16 cellular contexts compared by ENCODE assay signal in the genomic region with DNA sequence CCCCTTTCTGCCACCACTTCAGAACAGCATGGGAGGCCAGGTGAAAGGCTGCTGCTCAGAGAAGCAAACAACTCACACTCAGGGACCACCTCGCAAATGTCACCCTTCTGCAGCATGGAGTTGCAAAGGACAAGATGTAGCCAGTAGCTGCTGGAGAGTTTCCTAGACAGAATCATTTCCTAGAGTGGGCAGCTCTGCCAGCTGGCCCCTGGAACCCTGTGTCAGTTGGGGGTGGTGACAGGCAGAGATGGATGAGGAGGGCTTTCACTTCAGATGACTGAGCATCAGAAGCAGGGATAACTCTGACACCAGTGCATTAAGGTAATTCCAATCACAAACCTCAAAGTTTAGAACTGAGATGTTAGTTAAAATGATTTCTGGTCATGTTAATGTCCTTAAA. TPM values are rescaled to one million over a fixed set of nuclear protein-coding genes. Genes with fewer than 3 reads are reported as not detected.
DNase-seq lines count a peak whose midpoint lies in the region; ATAC-seq and TF ChIP-seq lines count a peak whose summit lies in the region.
"Had no signal": no experiment of that assay in that cellular context is flagged by ENCODE, and none has a peak within 500 bp of the region (broad histone marks: within the 10 kb centered on the region; RNA-seq: fewer than 3 reads in every experiment).

No MANE protein-coding gene starts in this region.

- H3K4me3 ChIP-seq in SJCRH30 (no peak overlapping the region), rectal smooth muscle tissue (ENCODE audit: low read length) (no peak overlapping the region)
- no peak overlapping the region for H3K4me3 ChIP-seq in CD8-positive, alpha-beta memory T cell (ENCODE audit: low read length)
- H3K4me3 ChIP-seq: colonic mucosa had no signal

- H3K27ac ChIP-seq in C4-2B = peak overlapping the region; percentile 17
- H3K27ac ChIP-seq in SJCRH30 = peak overlapping the region; percentile 51
- peak overlapping the region; percentile 53 for H3K27ac ChIP-seq in rectal smooth muscle tissue (ENCODE audit: low read depth, low read length)
- no peak overlapping the region for H3K27ac ChIP-seq in CD8-positive, alpha-beta memory T cell (ENCODE audit: low read depth, low read length)
- H3K27ac ChIP-seq: colonic mucosa had no signal

- POLR2A ChIA-PET in CD8-positive, alpha-beta memory T cell (lab: Charles Lee) = no interaction called here
- POLR2A ChIA-PET in activated CD8-positive, alpha-beta T cell treated with anti-CD3 and anti-CD28 coated beads for 36 hours (lab: Charles Lee) = no interaction called here

- no peaks in the 10 kb centered on the region for H3K27me3 ChIP-seq in SJCRH30
- no peaks in the 10 kb centered on the region for H3K27me3 ChIP-seq in rectal smooth muscle tissue (ENCODE audit: control insufficient read depth, insufficient read depth, low read length)
- H3K27me3 ChIP-seq in CD8-positive, alpha-beta memory T cell (ENCODE audit: insufficient read depth, low read length, poor library complexity, severe bottlenecking) = no peaks in the 10 kb centered on the region
- H3K27me3 ChIP-seq: colonic mucosa had no signal

- no peak for ATAC-seq in activated CD8-positive, alpha-beta T cell treated with anti-CD3 and anti-CD28 coated beads for 36 hours
- no peak for ATAC-seq in stimulated activated memory B cell treated with anti-CD40 and anti-IgM and Interleukin-4, amounts not matched to agents 10 μg/mL and 1 μg/mL and 100 μg/mL, for 72 hours
- ATAC-seq: activated T-cell treated with anti-CD3 and anti-CD28 coated beads, Interleukin-2, amount 50 U/mL, for 4 hours; stimulated activated naive CD8-positive, alpha-beta T cell treated with anti-CD3 and anti-CD28 coated beads, Interleukin-15, amount 100 ng/mL, for 72 hours had no signal

- intact Hi-C loops in activated CD8-positive, alpha-beta T cell treated with anti-CD3 and anti-CD28 coated beads for 36 hours (cut with micrococcal nuclease) = loop anchor here (10.0 kb wide), 1 partner anchor 288 kb away; no protein-coding TSS in a partner anchor

- CTCF ChIA-PET in CD8-positive, alpha-beta memory T cell (lab: Charles Lee) = interaction anchor here (1.2 kb wide), 1 partner anchor 153 kb away, joined by 3 read pairs; no protein-coding TSS in a partner anchor
- CTCF ChIA-PET in activated CD8-positive, alpha-beta T cell treated with anti-CD3 and anti-CD28 coated beads for 36 hours (lab: Charles Lee) = no interaction called here

- H3K9me3 Mint-ChIP-seq in glutamatergic neuron (ENCODE audit: unreplicated experiment) = peaks cover 25% of the 10 kb centered on the region
- no peaks in the 10 kb centered on the region for H3K9me3 Mint-ChIP-seq in CD8-positive, alpha-beta memory T cell
- H3K9me3 Mint-ChIP-seq in activated CD8-positive, alpha-beta T cell treated with anti-CD3 and anti-CD28 coated beads for 36 hours = no peaks in the 10 kb centered on the region
- H3K9me3 Mint-ChIP-seq in stimulated activated memory B cell treated with anti-CD40 and anti-IgM and Interleukin-4, amounts not matched to agents 10 μg/mL and 1 μg/mL and 100 μg/mL, for 72 hours = no peaks in the 10 kb centered on the region
- H3K9me3 Mint-ChIP-seq: activated T-cell treated with anti-CD3 and anti-CD28 coated beads, Interleukin-2, amount 50 U/mL, for 4 hours; stimulated activated naive CD8-positive, alpha-beta T cell treated with anti-CD3 and anti-CD28 coated beads, Interleukin-15, amount 100 ng/mL, for 72 hours had no signal

- H3K4me1 Mint-ChIP-seq in glutamatergic neuron (ENCODE audit: low read depth, unreplicated experiment) = peaks cover 40% of the 10 kb centered on the region
- peaks cover 33 to 53% (median 42%) of the 10 kb centered on the region in 3 donors for H3K4me1 Mint-ChIP-seq in CD8-positive, alpha-beta memory T cell
- H3K4me1 Mint-ChIP-seq in activated CD8-positive, alpha-beta T cell treated with anti-CD3 and anti-CD28 coated beads for 36 hours (ENCODE audit: low read depth) = peaks cover 12% of the 10 kb centered on the region
- peaks cover 48% of the 10 kb centered on the region for H3K4me1 Mint-ChIP-seq in stimulated activated memory B cell treated with anti-CD40 and anti-IgM and Interleukin-4, amounts not matched to agents 10 μg/mL and 1 μg/mL and 100 μg/mL, for 72 hours

- H3K9ac ChIP-seq in rectal smooth muscle tissue (ENCODE audit: low read length) = no peak overlapping the region

- no peak overlapping the region for H3K4me3 Mint-ChIP-seq in glutamatergic neuron (ENCODE audit: unreplicated experiment)
- H3K4me3 Mint-ChIP-seq in CD8-positive, alpha-beta memory T cell = no peak overlapping the region
- H3K4me3 Mint-ChIP-seq in activated CD8-positive, alpha-beta T cell treated with anti-CD3 and anti-CD28 coated beads for 36 hours = no peak overlapping the region
- no peak overlapping the region for H3K4me3 Mint-ChIP-seq in stimulated activated memory B cell treated with anti-CD40 and anti-IgM and Interleukin-4, amounts not matched to agents 10 μg/mL and 1 μg/mL and 100 μg/mL, for 72 hours
- H3K4me3 Mint-ChIP-seq: activated T-cell treated with anti-CD3 and anti-CD28 coated beads, Interleukin-2, amount 50 U/mL, for 4 hours; stimulated activated naive CD8-positive, alpha-beta T cell treated with anti-CD3 and anti-CD28 coated beads, Interleukin-15, amount 100 ng/mL, for 72 hours had no signal

- DNase-seq in SJCRH30 = no peak
- DNase-seq in glutamatergic neuron = no peak
- no peak for DNase-seq in CD8-positive, alpha-beta memory T cell
- no peak for DNase-seq in activated CD8-positive, alpha-beta T cell treated with anti-CD3 and anti-CD28 coated beads for 36 hours
- no peak for DNase-seq in NCI-H187 (lab: John Stamatoyannopoulos, UW)
- DNase-seq: activated CD4-positive, alpha-beta T cell treated with anti-CD3 and anti-CD28 coated beads for 48 hours; activated T-cell treated with anti-CD3 and anti-CD28 coated beads, Interleukin-2, amount 50 U/mL, for 4 hours; colonic mucosa; erythroblast; islet precursor cell; stimulated activated CD4-positive, alpha-beta T cell treated with anti-CD3 and anti-CD28 coated beads, Interleukin-12 subunit alpha, Interleukin-12 subunit beta, amount 100 ng/mL, for 4 hours; stimulated activated naive CD8-positive, alpha-beta T cell treated with anti-CD3 and anti-CD28 coated beads, Interleukin-15, amount 100 ng/mL, for 72 hours; T-helper 9 cell had no signal

- H3K4me1 ChIP-seq in SJCRH30 (peaks cover 28% of the 10 kb centered on the region), rectal smooth muscle tissue (ENCODE audit: control insufficient read depth, insufficient read depth, low read length) (peaks cover 33% of the 10 kb centered on the region)
- H3K4me1 ChIP-seq in CD8-positive, alpha-beta memory T cell (ENCODE audit: insufficient read depth, low read length) = no peaks in the 10 kb centered on the region
- H3K4me1 ChIP-seq: colonic mucosa had no signal

- peaks cover 17% of the 10 kb centered on the region for H3K27me3 Mint-ChIP-seq in glutamatergic neuron (ENCODE audit: unreplicated experiment)
- H3K27me3 Mint-ChIP-seq in CD8-positive, alpha-beta memory T cell = no peaks in the 10 kb centered on the region
- no peaks in the 10 kb centered on the region for H3K27me3 Mint-ChIP-seq in activated CD8-positive, alpha-beta T cell treated with anti-CD3 and anti-CD28 coated beads for 36 hours
- H3K27me3 Mint-ChIP-seq in stimulated activated memory B cell treated with anti-CD40 and anti-IgM and Interleukin-4, amounts not matched to agents 10 μg/mL and 1 μg/mL and 100 μg/mL, for 72 hours = no peaks in the 10 kb centered on the region
- H3K27me3 Mint-ChIP-seq: stimulated activated naive CD8-positive, alpha-beta T cell treated with anti-CD3 and anti-CD28 coated beads, Interleukin-15, amount 100 ng/mL, for 72 hours had no signal

- peak overlapping the region; percentile 38 for H3K27ac Mint-ChIP-seq in glutamatergic neuron (ENCODE audit: unreplicated experiment)
- H3K27ac Mint-ChIP-seq in CD8-positive, alpha-beta memory T cell = peak overlapping the region in 2 of 8 donors; percentile 50 to 54
- H3K27ac Mint-ChIP-seq in activated CD8-positive, alpha-beta T cell treated with anti-CD3 and anti-CD28 coated beads for 36 hours = no peak overlapping the region
- no peak overlapping the region for H3K27ac Mint-ChIP-seq in stimulated activated memory B cell treated with anti-CD40 and anti-IgM and Interleukin-4, amounts not matched to agents 10 μg/mL and 1 μg/mL and 100 μg/mL, for 72 hours

- no peak for TF ChIP-seq CTCF in C4-2B (conservative IDR thresholded peaks at IDR 0.05)
- no peak for TF ChIP-seq CTCF in glutamatergic neuron (IDR thresholded peaks at IDR 0.05; ENCODE audit: partially characterized antibody, unreplicated experiment)
- TF ChIP-seq CTCF in activated CD8-positive, alpha-beta T cell treated with anti-CD3 and anti-CD28 coated beads for 36 hours (IDR thresholded peaks at IDR 0.05) = no peak

- no peaks in the 10 kb centered on the region for H3K9me3 ChIP-seq in SJCRH30 (replicated peaks)
- H3K9me3 ChIP-seq in CD8-positive, alpha-beta memory T cell (ENCODE audit: low read length) = no peaks in the 10 kb centered on the region
- H3K9me3 ChIP-seq: colonic mucosa had no signal

- H3K36me3 ChIP-seq in SJCRH30 = peaks cover 70% of the 10 kb centered on the region
- peaks cover 52% of the 10 kb centered on the region for H3K36me3 ChIP-seq in rectal smooth muscle tissue (ENCODE audit: control insufficient read depth, insufficient read depth, low read length)
- peaks cover 71% of the 10 kb centered on the region for H3K36me3 ChIP-seq in CD8-positive, alpha-beta memory T cell (ENCODE audit: insufficient read depth, low read length)

- H3K36me3 Mint-ChIP-seq in glutamatergic neuron (ENCODE audit: unreplicated experiment) = peaks cover 13% of the 10 kb centered on the region
- H3K36me3 Mint-ChIP-seq in CD8-positive, alpha-beta memory T cell = peaks cover 5 to 94% (median 16%) of the 10 kb centered on the region in 3 donors
- H3K36me3 Mint-ChIP-seq in activated CD8-positive, alpha-beta T cell treated with anti-CD3 and anti-CD28 coated beads for 36 hours (ENCODE audit: low read depth) = peaks cover 36% of the 10 kb centered on the region
- peaks cover 55% of the 10 kb centered on the region for H3K36me3 Mint-ChIP-seq in stimulated activated memory B cell treated with anti-CD40 and anti-IgM and Interleukin-4, amounts not matched to agents 10 μg/mL and 1 μg/mL and 100 μg/mL, for 72 hours

RNA-seq across cellular contexts. Expression of a gene that starts 34.4 kb away (rescaled TPM):
- 0.18 TPM in 1 of 2 replicates, not detected in the other for total RNA-seq in SJCRH30 (2014; rRNA removed; shearing (Covaris generic))
- 0.61 TPM for total RNA-seq in glutamatergic neuron (ENCODE audit: unreplicated experiment)
- not detected for total RNA-seq in CD8-positive, alpha-beta memory T cell
- polyA plus RNA-seq in CD8-positive, alpha-beta memory T cell = not detected
- not detected for total RNA-seq in activated CD8-positive, alpha-beta T cell treated with anti-CD3 and anti-CD28 coated beads for 36 hours
